Comparison of ENCODE assay signal across 7 cellular contexts in genomic region chr17:4412933-4413831, GRCh38. TPM values are rescaled to one million over a fixed set of nuclear protein-coding genes. Genes with fewer than 3 reads are reported as not detected.
A peak's percentile ranks its signal among the peaks of the same experiment; 100 is the strongest.
DNase-seq lines count a peak whose midpoint lies in the region; ATAC-seq and TF ChIP-seq lines count a peak whose summit lies in the region.

No MANE protein-coding gene starts in this region.

- peak; percentile 83 for TF ChIP-seq CTCF in epithelial cell of esophagus (IDR thresholded peaks at IDR 0.05; ENCODE audit: insufficient read depth, low read depth, low read length, missing control alignments)

- in situ Hi-C loops in KBM-7 (cut with MboI; ENCODE audit: low pct_unique_long_range_greater_than_20kb, low sequenced_read_pairs), result no loop called here

- no peak for TF ChIP-seq POLR2A in GM18505 (IDR thresholded peaks at IDR 0.05; ENCODE audit: borderline replicate concordance, extremely low read depth, insufficient read depth, insufficient read length)

- DNase-seq in KBM-7 (peak; percentile 92), OCI-M2 (lab: John Stamatoyannopoulos, UW; ENCODE audit: unreplicated experiment) (peak; percentile 33), epithelial cell of esophagus (ENCODE audit: low read depth) (peak; percentile 86), myocyte (ENCODE audit: low read depth) (peak; percentile 89)
- peak; percentile 99 for DNase-seq in activated CD8-positive, alpha-beta memory T cell treated with anti-CD3 and anti-CD28 coated beads, Interleukin-2, amount 50 U/mL, for 48 hours
- DNase-seq in stimulated activated CD8-positive, alpha-beta memory T cell treated with anti-CD3 and anti-CD28 coated beads, Interleukin-4, amount 100 ng/mL, for 4 hours (ENCODE audit: low read depth in 2 of 2, low spot score in 1 of 2), result peak; percentile 74 to 90

- H3K4me3 ChIP-seq in epithelial cell of esophagus (ENCODE audit: low read length), result no peak overlapping the region

- ATAC-seq in GM18505 (IDR thresholded peaks at IDR 0.05; ENCODE audit: unreplicated experiment), result peak; percentile 66

RNA-seq across cellular contexts. Expression of gene SPNS3, which starts 20.6 kb away (rescaled TPM):
- not detected in 2 replicates for total RNA-seq in myocyte
- not detected for polyA plus RNA-seq in myocyte (2012)

RNA-seq across cellular contexts. Expression of gene UBE2G1, which starts 46.7 kb away (rescaled TPM):
- 74.5 and 75.0 TPM in 2 replicates for total RNA-seq in myocyte
- 35.2 TPM for polyA plus RNA-seq in myocyte (2012)

Comparison
In these comparisons a context has a peak if more than half of its experiments do, and no peak if none do; other contexts are left out.
1. DNase-seq: peak in every context shown above with its lines; median percentile 99 in activated CD8-positive, alpha-beta memory T cell treated with anti-CD3 and anti-CD28 coated beads, Interleukin-2, amount 50 U/mL, for 48 hours; 92 in KBM-7; 89 in myocyte; 86 in epithelial cell of esophagus; 82 in stimulated activated CD8-positive, alpha-beta memory T cell treated with anti-CD3 and anti-CD28 coated beads, Interleukin-4, amount 100 ng/mL, for 4 hours; 33 in OCI-M2.